ENCODE assay signal across 11 cellular contexts in genomic region chr15:79977431-79977940, GRCh38. TPM values are rescaled to one million over a fixed set of nuclear protein-coding genes. Genes with fewer than 3 reads are reported as not detected.
A peak's percentile ranks its signal among the peaks of the same experiment; 100 is the strongest.
DNase-seq lines count a peak whose midpoint lies in the region; ATAC-seq and TF ChIP-seq lines count a peak whose summit lies in the region.
"Had no signal": no experiment of that assay in that cellular context is flagged by ENCODE, and none has a peak within 500 bp of the region (broad histone marks: within the 10 kb centered on the region; RNA-seq: fewer than 3 reads in every experiment).

No MANE protein-coding gene starts in this region.

- TF ChIP-seq POLR2A in Peyer's patch (IDR thresholded peaks at IDR 0.05), result no peak

- no peak for TF ChIP-seq CTCF in Peyer's patch (IDR thresholded peaks at IDR 0.05)
- no peak for TF ChIP-seq CTCF in RWPE1 (conservative IDR thresholded peaks at IDR 0.05; ENCODE audit: low read depth)

- peaks cover 3 to 29% (median 15%) of the 10 kb centered on the region in 4 donors for H3K4me1 ChIP-seq in Peyer's patch

- peak in 2 of 3 donors; percentile 52 to 65 for DNase-seq in Peyer's patch
- DNase-seq in natural killer cell treated with Interleukin-12 subunit alpha and Interleukin-12 subunit beta and Interleukin-15 and Interleukin-18, amount 100 ng/mL, for 72 hours (ENCODE audit: low spot score), result no peak
- DNase-seq in RKO (ENCODE audit: low spot score), result no peak
- DNase-seq in RWPE1 (ENCODE audit: low spot score), result no peak
- no peak for DNase-seq in NCI-H2107 treated with DMSO at 0.1 percent for 48 hours (lab: John Stamatoyannopoulos, UW; ENCODE audit: unreplicated experiment)
- DNase-seq: effector memory CD4-positive, alpha-beta T cell had no signal

- H3K27ac ChIP-seq in Peyer's patch (peak overlapping the region; percentile 27 to 78 (median 60)), RWPE1 (no peak overlapping the region)

- no peaks in the 10 kb centered on the region for H3K9me3 Mint-ChIP-seq in natural killer cell treated with Interleukin-12 subunit alpha and Interleukin-12 subunit beta and Interleukin-15 and Interleukin-18, amount 100 ng/mL, for 72 hours

- H3K27me3 Mint-ChIP-seq in natural killer cell treated with Interleukin-12 subunit alpha and Interleukin-12 subunit beta and Interleukin-15 and Interleukin-18, amount 100 ng/mL, for 72 hours, result no peaks in the 10 kb centered on the region

- no peak overlapping the region for H3K4me3 ChIP-seq in Peyer's patch
- H3K4me3 ChIP-seq: tibial nerve had no signal

- POLR2A ChIA-PET in RWPE1 (lab: Yijun Ruan, JAX; ENCODE audit: low non-redundant PET), result no interaction called here

- H3K9me3 ChIP-seq in Peyer's patch, result no peaks in the 10 kb centered on the region
- H3K9me3 ChIP-seq: tibial nerve had no signal

- H3K36me3 Mint-ChIP-seq in natural killer cell treated with Interleukin-12 subunit alpha and Interleukin-12 subunit beta and Interleukin-15 and Interleukin-18, amount 100 ng/mL, for 72 hours, result no peaks in the 10 kb centered on the region

- H3K4me3 Mint-ChIP-seq in natural killer cell treated with Interleukin-12 subunit alpha and Interleukin-12 subunit beta and Interleukin-15 and Interleukin-18, amount 100 ng/mL, for 72 hours, result no peak overlapping the region

- no peaks in the 10 kb centered on the region for H3K36me3 ChIP-seq in Peyer's patch
- H3K36me3 ChIP-seq: tibial nerve had no signal

- H3K27ac Mint-ChIP-seq in natural killer cell treated with Interleukin-12 subunit alpha and Interleukin-12 subunit beta and Interleukin-15 and Interleukin-18, amount 100 ng/mL, for 72 hours, result peak overlapping the region; percentile 29 to 79

- H3K27me3 ChIP-seq in Peyer's patch, result no peaks in the 10 kb centered on the region
- H3K27me3 ChIP-seq: tibial nerve had no signal

- peaks cover 22 to 24% of the 10 kb centered on the region in 2 donors for H3K4me1 Mint-ChIP-seq in natural killer cell treated with Interleukin-12 subunit alpha and Interleukin-12 subunit beta and Interleukin-15 and Interleukin-18, amount 100 ng/mL, for 72 hours (ENCODE audit: low read depth in 2 of 2)

- peak; percentile 52 for ATAC-seq in GM18909 (IDR thresholded peaks at IDR 0.05; ENCODE audit: poor library complexity, unreplicated experiment)
- peak; percentile 51 for ATAC-seq in HG02798 (IDR thresholded peaks at IDR 0.05; ENCODE audit: poor library complexity, unreplicated experiment)
- no peak for ATAC-seq in natural killer cell treated with Interleukin-12 subunit alpha and Interleukin-12 subunit beta and Interleukin-15 and Interleukin-18, amount 100 ng/mL, for 72 hours
- ATAC-seq in HG03521 (IDR thresholded peaks at IDR 0.05; ENCODE audit: unreplicated experiment), result no peak
- ATAC-seq: HCT116 had no signal

- CTCF ChIA-PET in RWPE1 (lab: Yijun Ruan, JAX), result interaction anchor here (0.6 kb wide), 1 partner anchor 11 kb away, joined by 3 read pairs; no protein-coding TSS in a partner anchor

RNA-seq across cellular contexts. Expression of gene BCL2A1, which starts 6.5 kb away (rescaled TPM):
- 10 to 100 TPM in 1 of 4 donors, 1 to 10 TPM in 1, not detected in 2; 3.8 to 21.5 TPM for total RNA-seq in Peyer's patch
- total RNA-seq in natural killer cell treated with Interleukin-12 subunit alpha and Interleukin-12 subunit beta and Interleukin-15 and Interleukin-18, amount 100 ng/mL, for 72 hours, result 10 to 100 TPM; 17.3 to 40.0 TPM

Comparison
In these comparisons a context has a peak if more than half of its experiments do, and no peak if none do; other contexts are left out.
1. ATAC-seq: peak in GM18909 (single experiment) and HG02798 (single experiment); none in natural killer cell treated with Interleukin-12 subunit alpha and Interleukin-12 subunit beta and Interleukin-15 and Interleukin-18, amount 100 ng/mL, for 72 hours (0 of 2) and HG03521 (single experiment).
2. DNase-seq: peak in Peyer's patch (2 of 3); none in natural killer cell treated with Interleukin-12 subunit alpha and Interleukin-12 subunit beta and Interleukin-15 and Interleukin-18, amount 100 ng/mL, for 72 hours (single experiment), RKO (single experiment), RWPE1 (single experiment) and NCI-H2107 treated with DMSO at 0.1 percent for 48 hours (single experiment).